ENCODE assay signal across 9 cellular contexts in genomic region chr1:236502579-236502971, GRCh38. TPM values are rescaled to one million over a fixed set of nuclear protein-coding genes. Genes with fewer than 3 reads are reported as not detected.
DNase-seq lines count a peak whose midpoint lies in the region; ATAC-seq and TF ChIP-seq lines count a peak whose summit lies in the region.
"Had no signal": no experiment of that assay in that cellular context is flagged by ENCODE, and none has a peak within 500 bp of the region (broad histone marks: within the 10 kb centered on the region; RNA-seq: fewer than 3 reads in every experiment).

No MANE protein-coding gene starts in this region.

- H3K4me2 ChIP-seq in mammary epithelial cell (ENCODE audit: insufficient read depth, low read depth, low read length): peak overlapping the region; percentile 28

- peak; percentile 59 for DNase-seq in AG10803 (ENCODE audit: low read depth)
- peak; percentile 31 for DNase-seq in mammary epithelial cell
- no peak for DNase-seq in transverse colon
- no peak for DNase-seq in stimulated activated CD4-positive, alpha-beta T cell treated with anti-CD3 and anti-CD28 coated beads, Interleukin-2, amount 100 ng/mL, for 24 hours
- no peak for DNase-seq in lower lobe of right lung
- DNase-seq in posterior cingulate gyrus: no peak
- DNase-seq: NCI-H510A treated with DMSO at 0.1 percent for 48 hours had no signal

- intact Hi-C loops in mammary epithelial cell (cut with micrococcal nuclease) (loop anchor here (2.0 kb wide), 1 partner anchor 14 kb away; no protein-coding TSS in a partner anchor), transverse colon (cut with DNase I; ENCODE audit: low total_unique reads) (no loop called here), lower lobe of right lung (cut with DNase I) (no loop called here), posterior cingulate gyrus (cut with DNase I) (no loop called here)

- BruUV-seq in mammary epithelial cell (replicated peaks; lab: Mats Ljungman, UMichigan): no TSS peak

- no peak for ATAC-seq in lower lobe of right lung

- 0 out of 2 replicates have a peak, but pooled peaks cover 4% of the 10 kb centered on the region for H3K4me1 ChIP-seq in HUES48 (ENCODE audit: control insufficient read depth, insufficient read depth, low read length)
- peaks cover 10% of the 10 kb centered on the region for H3K4me1 ChIP-seq in mammary epithelial cell (ENCODE audit: insufficient read depth, low read length)
- peaks cover 10% of the 10 kb centered on the region for H3K4me1 ChIP-seq in mucosa of stomach (ENCODE audit: control insufficient read depth, insufficient read depth, low read length)
- peaks cover 0 to 12% (median 5%) of the 10 kb centered on the region in 4 donors for H3K4me1 ChIP-seq in transverse colon
- peaks cover 7% of the 10 kb centered on the region for H3K4me1 ChIP-seq in lower lobe of right lung

- CTCF ChIA-PET in mammary epithelial cell (lab: Charles Lee; ENCODE audit: low non-redundant PET): no interaction called here

- no peaks in the 10 kb centered on the region for H3K9me3 ChIP-seq in HUES48 (ENCODE audit: control insufficient read depth, insufficient read depth, low read length)
- H3K9me3 ChIP-seq in mammary epithelial cell (replicated peaks; ENCODE audit: insufficient read depth, low read length): no peaks in the 10 kb centered on the region
- H3K9me3 ChIP-seq in mucosa of stomach (ENCODE audit: control insufficient read depth, low read length): no peaks in the 10 kb centered on the region
- no peaks in the 10 kb centered on the region for H3K9me3 ChIP-seq in transverse colon
- no peaks in the 10 kb centered on the region for H3K9me3 ChIP-seq in lower lobe of right lung

- 3% methylated on average over 2 of the region's 2 CpGs for WGBS in mammary epithelial cell (ENCODE audit: low coverage, missing lambda C conversion rate)
- 18 to 32% methylated on average over 2 of the region's 2 CpGs for WGBS in transverse colon (ENCODE audit: low coverage in 1 of 2), 2 donors

- H3K27me3 ChIP-seq in HUES48 (ENCODE audit: control insufficient read depth, insufficient read depth, low read length) (no peaks in the 10 kb centered on the region), mammary epithelial cell (ENCODE audit: insufficient read depth, low read length) (no peaks in the 10 kb centered on the region), mucosa of stomach (ENCODE audit: control insufficient read depth, insufficient read depth, low read length) (no peaks in the 10 kb centered on the region), transverse colon (no peaks in the 10 kb centered on the region), lower lobe of right lung (ENCODE audit: low read depth) (no peaks in the 10 kb centered on the region)

- no peaks in the 10 kb centered on the region for H3K36me3 ChIP-seq in HUES48 (ENCODE audit: control insufficient read depth, insufficient read depth, low read length)
- no peaks in the 10 kb centered on the region for H3K36me3 ChIP-seq in mammary epithelial cell (ENCODE audit: insufficient read depth, low read length)
- no peaks in the 10 kb centered on the region for H3K36me3 ChIP-seq in mucosa of stomach (ENCODE audit: control insufficient read depth, insufficient read depth, low read length)
- no peaks in the 10 kb centered on the region for H3K36me3 ChIP-seq in transverse colon
- H3K36me3 ChIP-seq in lower lobe of right lung: no peaks in the 10 kb centered on the region

- H3K27ac ChIP-seq in HUES48 (ENCODE audit: low read depth, low read length) (peak overlapping the region; percentile 95), mammary epithelial cell (ENCODE audit: insufficient read depth, low read depth, low read length) (no peak overlapping the region), transverse colon (peak overlapping the region in 2 of 4 donors; percentile 38 to 49), lower lobe of right lung (no peak overlapping the region)

- TF ChIP-seq POLR2A in transverse colon (IDR thresholded peaks at IDR 0.05): no peak

- peak overlapping the region; percentile 47 for H3K4me3 ChIP-seq in AG10803 (ENCODE audit: low read length)
- no peak overlapping the region for H3K4me3 ChIP-seq in HUES48 (ENCODE audit: low read depth, low read length)
- H3K4me3 ChIP-seq in mammary epithelial cell (replicated peaks in 1 of 3; ENCODE audit: insufficient read depth in 1 of 3, low read depth in 2 of 3, low read length in 3 of 3): no peak overlapping the region
- no peak overlapping the region for H3K4me3 ChIP-seq in mucosa of stomach (ENCODE audit: low read length)
- peak overlapping the region in 1 of 4 donors; percentile 32 for H3K4me3 ChIP-seq in transverse colon
- H3K4me3 ChIP-seq in lower lobe of right lung: no peak overlapping the region

- no peaks in the 10 kb centered on the region for H4K20me1 ChIP-seq in mammary epithelial cell (ENCODE audit: insufficient read depth, low read length)

- dilution Hi-C loops in mammary epithelial cell (cut with HindIII; ENCODE audit: low sequenced_read_pairs): no loop called here

- in situ Hi-C loops in mammary epithelial cell (cut with MboI; ENCODE audit: low sequenced_read_pairs in 2 of 2) (no loop called here), transverse colon (cut with MboI; ENCODE audit: low pct_ligation_motif_present in 1 of 4, low pct_unique_long_range_greater_than_20kb in 1 of 4, low sequenced_read_pairs in 3 of 4) (no loop called here)

- peak overlapping the region; percentile 96 for H2AFZ ChIP-seq in mammary epithelial cell (ENCODE audit: low read depth, low read length)

- H3K9ac ChIP-seq in HUES48 (ENCODE audit: low read depth, low read length) (no peak overlapping the region), mammary epithelial cell (ENCODE audit: insufficient read depth, low read length) (no peak overlapping the region), mucosa of stomach (ENCODE audit: low read length) (peak overlapping the region; percentile 26)

- H3K79me2 ChIP-seq in mammary epithelial cell (ENCODE audit: insufficient read depth, low read length): no peaks in the 10 kb centered on the region

- no peak for TF ChIP-seq EP300 in transverse colon (IDR thresholded peaks at IDR 0.05; ENCODE audit: low read depth)

- TF ChIP-seq CTCF in AG10803 (conservative IDR thresholded peaks at IDR 0.05; ENCODE audit: low read length) (no peak), mammary epithelial cell (conservative IDR thresholded peaks at IDR 0.05 in 1 of 2, IDR thresholded peaks at IDR 0.05 in 1 of 2; ENCODE audit: extremely low read depth in 1 of 2, insufficient read depth in 1 of 2, low read depth in 1 of 2, low read length in 2 of 2) (no peak), transverse colon (IDR thresholded peaks at IDR 0.05) (no peak), lower lobe of right lung (IDR thresholded peaks at IDR 0.05) (no peak)

RNA-seq across cellular contexts. Expression of gene LGALS8, which starts 21.2 kb away (rescaled TPM):
- total RNA-seq in mammary epithelial cell (10 to 100 TPM; 41.7 to 96.9 TPM), transverse colon (10 to 100 TPM; 38.2 to 88.1 (median 59.3) TPM), lower lobe of right lung (72.3 TPM)
- 32.9 TPM for polyA plus RNA-seq in mammary epithelial cell
- 40.8 TPM for polyA minus RNA-seq in mammary epithelial cell

Comparison
In these comparisons a context has a peak if more than half of its experiments do, and no peak if none do; other contexts are left out.
1. DNase-seq: peak in AG10803 (single experiment) and mammary epithelial cell (single experiment); none in transverse colon (single experiment), stimulated activated CD4-positive, alpha-beta T cell treated with anti-CD3 and anti-CD28 coated beads, Interleukin-2, amount 100 ng/mL, for 24 hours (0 of 2), lower lobe of right lung (single experiment) and posterior cingulate gyrus (0 of 10).